In genomic region chr10:23095404-23095965, GRCh38 we compare ENCODE assay signal across 8 cellular contexts. TPM values are rescaled to one million over a fixed set of nuclear protein-coding genes. Genes with fewer than 3 reads are reported as not detected.
A peak's percentile ranks its signal among the peaks of the same experiment; 100 is the strongest.
DNase-seq lines count a peak whose midpoint lies in the region; ATAC-seq and TF ChIP-seq lines count a peak whose summit lies in the region.

MSRB2 (plus strand) TSS chr10:23095579; CDS start chr10:23095609, 30 bp downstream.

- H3K27me3 ChIP-seq in foreskin keratinocyte (no peaks in the 10 kb centered on the region), neural progenitor cell (no peaks in the 10 kb centered on the region), stomach smooth muscle (ENCODE audit: control insufficient read depth in 1 of 2, insufficient read depth in 2 of 2, low read length in 2 of 2) (no peaks in the 10 kb centered on the region)

- peaks cover 22% of the 10 kb centered on the region for H3K79me2 ChIP-seq in neural progenitor cell (ENCODE audit: low read depth)

- H3K9me3 Mint-ChIP-seq in neural progenitor cell: peaks cover 19% of the 10 kb centered on the region

- peak within 1 kb of the TSS; percentile 82 for H3K27ac Mint-ChIP-seq in neural progenitor cell

- H4K20me1 ChIP-seq in neural progenitor cell (ENCODE audit: low read depth): peaks cover 4% of the 10 kb centered on the region

- ATAC-seq in GM21619 (IDR thresholded peaks at IDR 0.05; ENCODE audit: unreplicated experiment) (peak; percentile 70), foreskin keratinocyte (peak; percentile 84)

- TF ChIP-seq POLR2A in Raji (IDR thresholded peaks at IDR 0.05; ENCODE audit: insufficient read depth, low read depth, low read length): peak; percentile 79

- peak within 1 kb of the TSS; percentile 59 for H3K4me3 ChIP-seq in Jurkat, Clone E6-1 (ENCODE audit: low read length)
- H3K4me3 ChIP-seq in neural progenitor cell (peak within 1 kb of the TSS; percentile 86), stomach smooth muscle (ENCODE audit: low read length in 2 of 2) (peak within 1 kb of the TSS; percentile 78 to 82)

- H3K9ac ChIP-seq in neural progenitor cell (peak within 1 kb of the TSS; percentile 47), stomach smooth muscle (ENCODE audit: low read length in 2 of 2) (peak within 1 kb of the TSS; percentile 89 to 91)

- peaks cover 20% of the 10 kb centered on the region for H3K36me3 Mint-ChIP-seq in neural progenitor cell

- H3K4me1 Mint-ChIP-seq in neural progenitor cell: peaks cover 18% of the 10 kb centered on the region

- H3K4me1 ChIP-seq in foreskin keratinocyte (peaks cover 30% of the 10 kb centered on the region), neural progenitor cell (peaks cover 21% of the 10 kb centered on the region), stomach smooth muscle (ENCODE audit: control insufficient read depth, insufficient read depth, low read length) (peaks cover 10% of the 10 kb centered on the region)

- H3K27me3 Mint-ChIP-seq in neural progenitor cell (ENCODE audit: insufficient read depth, low read depth): no peaks in the 10 kb centered on the region

- H2AFZ ChIP-seq in neural progenitor cell (replicated peaks): peak within 1 kb of the TSS; percentile 76

- H3K36me3 ChIP-seq in neural progenitor cell (no peaks in the 10 kb centered on the region), stomach smooth muscle (ENCODE audit: control insufficient read depth in 2 of 2, insufficient read depth in 2 of 2, low read length in 2 of 2) (no peaks in the 10 kb centered on the region)

- DNase-seq in DMS79 treated with DMSO at 0.1 percent for 48 hours (lab: John Stamatoyannopoulos, UW) (peak; percentile 6), activated gamma-delta T cell treated with Interleukin-2 at 50 U/mL for 16 hours (peak; percentile 60), foreskin keratinocyte (peak; percentile 66 to 84), neural progenitor cell (ENCODE audit: low spot score) (peak; percentile 96)
- DNase-seq in Jurkat, Clone E6-1 (ENCODE audit: low read depth, low spot score): peak; percentile 90

- TF ChIP-seq CTCF in foreskin keratinocyte (conservative IDR thresholded peaks at IDR 0.05) (no peak), neural progenitor cell (IDR thresholded peaks at IDR 0.05) (no peak)

- H3K4me3 Mint-ChIP-seq in neural progenitor cell: peak within 1 kb of the TSS; percentile 95

- peaks cover 20% of the 10 kb centered on the region for H3F3A ChIP-seq in neural progenitor cell (ENCODE audit: low read depth)

- no peaks in the 10 kb centered on the region for H3K9me3 ChIP-seq in neural progenitor cell (ENCODE audit: low read depth)
- peaks cover 0 to 2% of the 10 kb centered on the region in 2 donors for H3K9me3 ChIP-seq in stomach smooth muscle (ENCODE audit: control insufficient read depth in 2 of 2, low read length in 2 of 2)

- H3K27ac ChIP-seq in foreskin keratinocyte: peak within 1 kb of the TSS; percentile 71
- peak within 1 kb of the TSS; percentile 38 for H3K27ac ChIP-seq in neural progenitor cell
- peak within 1 kb of the TSS; percentile 94 for H3K27ac ChIP-seq in stomach smooth muscle (ENCODE audit: low read length)

- peak within 1 kb of the TSS; percentile 89 for H3K4me2 ChIP-seq in neural progenitor cell

RNA-seq across cellular contexts. Expression of gene MSRB2, which starts in this region (rescaled TPM):
- polyA plus RNA-seq in Jurkat, Clone E6-1 (2012; ENCODE audit: insufficient read depth, insufficient read length): 37.9 TPM
- total RNA-seq in foreskin keratinocyte: 13.6 and 17.0 TPM in 2 replicates
- 36.1 and 44.8 TPM in 2 replicates for polyA plus RNA-seq in foreskin keratinocyte
- 15.2 and 17.2 TPM in 2 replicates for total RNA-seq in neural progenitor cell (ENCODE audit: low replicate concordance)

Comparison
In these comparisons a context has a peak if more than half of its experiments do, and no peak if none do; other contexts are left out.
1. Peak in every context shown above with its lines: DNase-seq, ATAC-seq, H3K4me3 ChIP-seq and H3K27ac ChIP-seq.
2. DNase-seq: peak in every context shown above with its lines; median percentile 96 in neural progenitor cell; 90 in Jurkat, Clone E6-1; 75 in foreskin keratinocyte; 60 in activated gamma-delta T cell treated with Interleukin-2 at 50 U/mL for 16 hours; 6 in DMS79 treated with DMSO at 0.1 percent for 48 hours.
3. H3K27ac ChIP-seq: peak in every context shown above with its lines; median percentile 94 in stomach smooth muscle; 71 in foreskin keratinocyte; 38 in neural progenitor cell.